In the genomic region with DNA sequence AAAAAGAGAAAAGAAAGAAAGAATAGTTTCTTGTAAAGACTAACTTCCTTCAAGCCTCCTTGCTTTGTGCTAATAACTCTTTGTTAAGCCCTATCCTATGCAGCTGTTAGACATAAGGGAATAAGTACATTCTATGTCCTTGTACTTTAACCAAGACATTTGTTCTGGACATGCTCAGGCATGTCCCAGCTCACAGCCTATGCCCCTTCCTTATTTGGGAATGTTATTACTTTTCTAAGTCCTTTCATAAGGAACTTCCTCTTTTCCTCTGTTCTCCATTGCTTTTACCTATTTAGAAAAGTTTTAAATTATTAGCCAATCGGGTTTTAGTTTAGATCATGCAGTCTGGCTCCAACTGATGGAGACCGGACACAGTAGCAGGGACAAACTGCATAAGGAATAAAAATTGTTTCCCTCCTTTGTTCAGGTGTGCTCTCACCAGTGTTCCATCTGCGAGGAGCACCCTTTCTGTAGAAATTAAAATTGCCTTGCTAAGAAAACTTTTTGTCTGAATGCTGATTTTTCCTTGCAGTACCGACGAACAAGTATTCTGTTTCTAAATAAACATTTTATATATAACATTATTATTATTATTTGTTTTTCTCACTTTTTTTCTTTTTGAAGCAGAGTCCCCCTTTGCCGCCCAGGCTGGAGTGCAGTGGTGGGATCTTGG, we compare ENCODE assay signal across 1 cellular context.
TF ChIP-seq lines count a peak whose summit lies in the region.

No MANE protein-coding gene starts in this region.

TF ChIP-seq in H1, 55 proteins besides CTCF, POLR2A, EP300 and RAD21:
- TF ChIP-seq YY1 (IDR thresholded peaks at IDR 0.05; ENCODE audit: low read depth, low read length) (no peak), MAFK (IDR thresholded peaks at IDR 0.05; ENCODE audit: low read depth, low read length) (no peak), SRF (IDR thresholded peaks at IDR 0.05; ENCODE audit: low read depth, low read length) (peak; percentile 72; the same call in 1 of the 2 replicates), CBX5 (IDR thresholded peaks at IDR 0.05; ENCODE audit: low read depth, low read length) (no peak), TAF1 (IDR thresholded peaks at IDR 0.05; ENCODE audit: low read depth, low read length) (peak; percentile 40; the same call in 1 of the 2 replicates), TBP (IDR thresholded peaks at IDR 0.05; ENCODE audit: low read depth, low read length) (no peak)
